31 cellular contexts compared by ENCODE assay signal in the genomic region with DNA sequence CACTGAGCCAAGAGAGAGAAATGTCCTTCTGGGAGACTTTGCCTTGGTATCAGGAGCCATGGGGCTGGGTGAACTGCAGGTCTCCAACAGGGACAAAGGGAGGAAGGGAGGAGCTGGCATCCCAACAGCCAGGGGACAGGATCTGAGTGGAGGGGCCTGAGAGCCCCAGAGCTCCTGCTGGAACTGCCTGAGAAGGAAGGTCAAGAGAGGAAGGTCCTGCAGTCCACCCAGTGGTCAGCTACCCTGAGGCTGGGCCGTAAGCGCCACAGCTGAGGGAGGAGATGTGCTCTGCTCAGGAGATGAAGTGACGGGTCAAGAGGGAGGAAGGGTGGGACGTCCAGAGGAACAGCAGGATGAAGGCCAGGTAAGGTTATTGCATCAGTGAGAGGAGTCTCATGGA. TPM values are rescaled to one million over a fixed set of nuclear protein-coding genes. Genes with fewer than 3 reads are reported as not detected.
"Had no signal": no experiment of that assay in that cellular context is flagged by ENCODE, and none has a peak within 500 bp of the region (broad histone marks: within the 10 kb centered on the region; RNA-seq: fewer than 3 reads in every experiment).

No MANE protein-coding gene starts in this region.

- H3K4me1 Mint-ChIP-seq: immature natural killer cell; naive thymus-derived CD8-positive, alpha-beta T cell had no signal

- DNase-seq: heart left ventricle; hypothalamus; immature natural killer cell; kidney; left colon; left lung; lower lobe of right lung; mammary epithelial cell; mesenchymal stem cell; naive thymus-derived CD8-positive, alpha-beta T cell; nucleus accumbens; pancreas; retina; right cardiac atrium; sigmoid colon; small intestine; spleen; stimulated activated CD4-positive, alpha-beta T cell treated with anti-CD3 and anti-CD28 coated beads, Interleukin-4, amount 100 ng/mL, for 24 hours; stimulated activated naive CD4-positive, alpha-beta T cell had no signal

- H3K4me3 ChIP-seq: heart left ventricle, left lung, lower lobe of right lung, pancreas, prostate gland, sigmoid colon, spleen, suprapubic skin, thoracic aorta, tibial nerve, upper lobe of left lung, vagina had no signal

- H3K36me3 ChIP-seq: heart left ventricle, left lung, lower lobe of right lung, pancreas, prostate gland, sigmoid colon, spleen, suprapubic skin, thoracic aorta, tibial nerve, upper lobe of left lung, vagina had no signal

- H3K27ac Mint-ChIP-seq: immature natural killer cell; naive thymus-derived CD8-positive, alpha-beta T cell; stimulated activated effector memory CD8-positive, alpha-beta T cell treated with anti-CD3 and anti-CD28 coated beads, Interleukin-12 subunit alpha, Interleukin-12 subunit beta, amount 100 ng/mL, for 72 hours; stimulated activated naive CD8-positive, alpha-beta T cell treated with anti-CD3 and anti-CD28 coated beads, Interleukin-15, Interleukin-2, amounts not matched to agents 100 ng/mL and 50 ng/mL, for 24 hours had no signal

- H3K4me3 Mint-ChIP-seq: immature natural killer cell; naive thymus-derived CD8-positive, alpha-beta T cell; stimulated activated effector memory CD8-positive, alpha-beta T cell treated with anti-CD3 and anti-CD28 coated beads, Interleukin-12 subunit alpha, Interleukin-12 subunit beta, amount 100 ng/mL, for 72 hours; stimulated activated naive CD8-positive, alpha-beta T cell treated with anti-CD3 and anti-CD28 coated beads, Interleukin-15, Interleukin-2, amounts not matched to agents 100 ng/mL and 50 ng/mL, for 24 hours had no signal

- H3K36me3 Mint-ChIP-seq: immature natural killer cell; naive thymus-derived CD8-positive, alpha-beta T cell; stimulated activated effector memory CD8-positive, alpha-beta T cell treated with anti-CD3 and anti-CD28 coated beads, Interleukin-12 subunit alpha, Interleukin-12 subunit beta, amount 100 ng/mL, for 72 hours had no signal

- H3K27me3 ChIP-seq: heart left ventricle, left lung, pancreas, sigmoid colon, spleen, suprapubic skin, tibial nerve, upper lobe of left lung, vagina had no signal

- H3K27ac ChIP-seq: heart left ventricle, left lung, lower lobe of right lung, pancreas, prostate gland, sigmoid colon, spleen, suprapubic skin, thoracic aorta, tibial nerve, upper lobe of left lung, vagina had no signal

- H3K9me3 ChIP-seq: heart left ventricle, left lung, lower lobe of right lung, pancreas, prostate gland, sigmoid colon, spleen, suprapubic skin, thoracic aorta, tibial nerve, upper lobe of left lung, vagina had no signal

- H3K4me1 ChIP-seq: left lung, lower lobe of right lung, pancreas, prostate gland, sigmoid colon, suprapubic skin, tibial nerve had no signal

- ATAC-seq: heart left ventricle; left colon; left lung; lower lobe of right lung; naive thymus-derived CD8-positive, alpha-beta T cell; pancreas; right cardiac atrium; stimulated activated effector memory CD8-positive, alpha-beta T cell treated with anti-CD3 and anti-CD28 coated beads, Interleukin-12 subunit alpha, Interleukin-12 subunit beta, amount 100 ng/mL, for 72 hours had no signal

- H3K9me3 Mint-ChIP-seq: naive thymus-derived CD8-positive, alpha-beta T cell; stimulated activated effector memory CD8-positive, alpha-beta T cell treated with anti-CD3 and anti-CD28 coated beads, Interleukin-12 subunit alpha, Interleukin-12 subunit beta, amount 100 ng/mL, for 72 hours; stimulated activated naive CD8-positive, alpha-beta T cell treated with anti-CD3 and anti-CD28 coated beads, Interleukin-15, Interleukin-2, amounts not matched to agents 100 ng/mL and 50 ng/mL, for 24 hours had no signal

RNA-seq across cellular contexts. Expression of a gene that starts 7.5 kb away (rescaled TPM):
- total RNA-seq: left colon, left lung, lower lobe of right lung, mammary epithelial cell, pancreas, prostate gland, sigmoid colon, subcutaneous adipose tissue, suprapubic skin, upper lobe of left lung, vagina had no signal

RNA-seq across cellular contexts. Expression of a gene that starts 8.6 kb away (rescaled TPM):
- total RNA-seq: heart left ventricle; kidney; left colon; left lung; liver; lower lobe of right lung; mammary epithelial cell; mucosa of gallbladder; naive thymus-derived CD8-positive, alpha-beta T cell; osteoblast; pancreas; sigmoid colon; spleen; subcutaneous adipose tissue; thoracic aorta; upper lobe of left lung; vagina had no signal
